In genomic region chr19:3096267-3096901, GRCh38 we compare ENCODE assay signal across 1 cellular context.
TF ChIP-seq lines count a peak whose summit lies in the region.

No MANE protein-coding gene starts in this region.

TF ChIP-seq in HepG2, 621 proteins besides CTCF, POLR2A, EP300 and RAD21 (continued from another document and continues in another):
- peak; percentile 9; the same call in 1 of the 2 replicates for TF ChIP-seq KDM2A (CRISPR knock-in tag; IDR thresholded peaks at IDR 0.05; ENCODE audit: borderline replicate concordance, low read depth)
- TF ChIP-seq, protein P1, sequence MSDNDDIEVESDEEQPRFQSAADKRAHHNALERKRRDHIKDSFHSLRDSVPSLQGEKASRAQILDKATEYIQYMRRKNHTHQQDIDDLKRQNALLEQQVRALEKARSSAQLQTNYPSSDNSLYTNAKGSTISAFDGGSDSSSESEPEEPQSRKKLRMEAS (IDR thresholded peaks at IDR 0.05) = peak; percentile 38; the same call in 1 of the 2 replicates
- TF ChIP-seq RXRB (CRISPR knock-in tag; IDR thresholded peaks at IDR 0.05; ENCODE audit: borderline replicate concordance) = peak; percentile 43; the same call in 1 of the 2 replicates
- TF ChIP-seq ZFYVE20 (CRISPR knock-in tag; IDR thresholded peaks at IDR 0.05; ENCODE audit: borderline replicate concordance, low read depth) = no peak
- TF ChIP-seq ZNF580 (CRISPR knock-in tag; IDR thresholded peaks at IDR 0.05; ENCODE audit: borderline replicate concordance, low read depth) = 0 out of 2 replicates have a peak, but pooled peaks have one; percentile 10
- no peak for TF ChIP-seq SYNCRIP (IDR thresholded peaks at IDR 0.05; ENCODE audit: insufficient read depth, low read depth, low read length)
- TF ChIP-seq ZFP90 (CRISPR knock-in tag; IDR thresholded peaks at IDR 0.05; ENCODE audit: borderline replicate concordance) = peak; percentile 49; the same call in 1 of the 2 replicates
- TF ChIP-seq GMEB1 (CRISPR knock-in tag; IDR thresholded peaks at IDR 0.05; ENCODE audit: borderline replicate concordance) = no peak
- TF ChIP-seq ZNF777 (CRISPR knock-in tag; IDR thresholded peaks at IDR 0.05) = 0 out of 2 replicates have a peak, but pooled peaks have one; percentile 21
- TF ChIP-seq HDAC1 (CRISPR knock-in tag; IDR thresholded peaks at IDR 0.05) = peak; percentile 76
- peak; percentile 87 for TF ChIP-seq NCOR1 (IDR thresholded peaks at IDR 0.05; ENCODE audit: borderline replicate concordance, low read length)
- peak; percentile 86 for TF ChIP-seq RXRA (CRISPR knock-in tag; IDR thresholded peaks at IDR 0.05)
- peak; percentile 62; the same call in 1 of the 2 replicates for TF ChIP-seq DNMT1 (CRISPR knock-in tag; IDR thresholded peaks at IDR 0.05)
- peak; percentile 84 for TF ChIP-seq NR2F6 (IDR thresholded peaks at IDR 0.05)
- peak; percentile 93 for TF ChIP-seq NR2F6 (CRISPR knock-in tag; IDR thresholded peaks at IDR 0.05)
- peak; percentile 1; the same call in 1 of the 2 replicates for TF ChIP-seq DR1 (CRISPR knock-in tag; IDR thresholded peaks at IDR 0.05)
- TF ChIP-seq ARNT2 (CRISPR knock-in tag; IDR thresholded peaks at IDR 0.05; ENCODE audit: low read depth) = no peak
- peak; percentile 60 for TF ChIP-seq MEIS2 (CRISPR knock-in tag; IDR thresholded peaks at IDR 0.05)
- TF ChIP-seq FLYWCH1 (CRISPR knock-in tag; IDR thresholded peaks at IDR 0.05) = no peak
- peak; percentile 80; the same call in 1 of the 2 replicates for TF ChIP-seq YEATS4 (CRISPR knock-in tag; IDR thresholded peaks at IDR 0.05; ENCODE audit: borderline replicate concordance)
- TF ChIP-seq ZBTB46 (CRISPR knock-in tag; IDR thresholded peaks at IDR 0.05; ENCODE audit: borderline replicate concordance) = no peak
- TF ChIP-seq MED1 (CRISPR knock-in tag; IDR thresholded peaks at IDR 0.05) = peak; percentile 25; the same call in 1 of the 2 replicates
- TF ChIP-seq HBP1 (CRISPR knock-in tag; IDR thresholded peaks at IDR 0.05; ENCODE audit: low read depth) = peak; percentile 31; the same call in 1 of the 2 replicates
- peak; percentile 48 for TF ChIP-seq SKI (IDR thresholded peaks at IDR 0.05; ENCODE audit: partially characterized antibody)
- no peak for TF ChIP-seq FOXK2 (IDR thresholded peaks at IDR 0.05)
- TF ChIP-seq CENPX (CRISPR knock-in tag; IDR thresholded peaks at IDR 0.05) = no peak
- TF ChIP-seq ESRRA (CRISPR knock-in tag; IDR thresholded peaks at IDR 0.05; ENCODE audit: low read depth) = peak; percentile 90
- no peak for TF ChIP-seq PRPF4 (IDR thresholded peaks at IDR 0.05; ENCODE audit: low read depth, low read length, poor library complexity, severe bottlenecking)
- TF ChIP-seq AHDC1 (CRISPR knock-in tag; IDR thresholded peaks at IDR 0.05; ENCODE audit: borderline replicate concordance) = 0 out of 2 replicates have a peak, but pooled peaks have one; percentile 25
- TF ChIP-seq PPARG (CRISPR knock-in tag; conservative IDR thresholded peaks at IDR 0.05) = no peak; the same call in 1 of the 2 replicates
- no peak for TF ChIP-seq GTF2F1 (IDR thresholded peaks at IDR 0.05; ENCODE audit: low read length)
- peak; percentile 22 for TF ChIP-seq ZFX (CRISPR knock-in tag; IDR thresholded peaks at IDR 0.05; ENCODE audit: low read depth)
- peak; percentile 50; the same call in 1 of the 2 replicates for TF ChIP-seq HOXA3 (CRISPR knock-in tag; IDR thresholded peaks at IDR 0.05)
- peak; percentile 57; the same call in 1 of the 2 replicates for TF ChIP-seq ARID4A (CRISPR knock-in tag; IDR thresholded peaks at IDR 0.05; ENCODE audit: borderline replicate concordance)
- TF ChIP-seq KLF12 (CRISPR knock-in tag; IDR thresholded peaks at IDR 0.05; ENCODE audit: borderline replicate concordance) = 0 out of 2 replicates have a peak, but pooled peaks have one; percentile 46
- no peak for TF ChIP-seq ZNF329 (CRISPR knock-in tag; IDR thresholded peaks at IDR 0.05; ENCODE audit: low read depth)
- no peak for TF ChIP-seq MLLT10 (CRISPR knock-in tag; IDR thresholded peaks at IDR 0.05)
- no peak for TF ChIP-seq MIXL1 (CRISPR knock-in tag; IDR thresholded peaks at IDR 0.05)
- peak; percentile 87 for TF ChIP-seq NR2F2 (IDR thresholded peaks at IDR 0.05; ENCODE audit: borderline replicate concordance, low read depth)
- no peak for TF ChIP-seq ZNF225 (CRISPR knock-in tag; IDR thresholded peaks at IDR 0.05)
- peak; percentile 80; the same call in 1 of the 2 replicates for TF ChIP-seq TGIF2 (CRISPR knock-in tag; IDR thresholded peaks at IDR 0.05)
- TF ChIP-seq ZNF335 (CRISPR knock-in tag; IDR thresholded peaks at IDR 0.05) = 0 out of 2 replicates have a peak, but pooled peaks have one; percentile 0
- TF ChIP-seq GATAD2A (CRISPR knock-in tag; IDR thresholded peaks at IDR 0.05) = peak; percentile 5; the same call in 1 of the 2 replicates
- no peak for TF ChIP-seq NFYB (CRISPR knock-in tag; IDR thresholded peaks at IDR 0.05)
- peak; percentile 75 for TF ChIP-seq MTA1 (CRISPR knock-in tag; IDR thresholded peaks at IDR 0.05; ENCODE audit: borderline replicate concordance)
- no peak for TF ChIP-seq MXD3 (CRISPR knock-in tag; IDR thresholded peaks at IDR 0.05)
- TF ChIP-seq ZNF616 (CRISPR knock-in tag; IDR thresholded peaks at IDR 0.05; ENCODE audit: low read depth) = no peak
